ENCODE assay signal across 17 cellular contexts in the genomic region with DNA sequence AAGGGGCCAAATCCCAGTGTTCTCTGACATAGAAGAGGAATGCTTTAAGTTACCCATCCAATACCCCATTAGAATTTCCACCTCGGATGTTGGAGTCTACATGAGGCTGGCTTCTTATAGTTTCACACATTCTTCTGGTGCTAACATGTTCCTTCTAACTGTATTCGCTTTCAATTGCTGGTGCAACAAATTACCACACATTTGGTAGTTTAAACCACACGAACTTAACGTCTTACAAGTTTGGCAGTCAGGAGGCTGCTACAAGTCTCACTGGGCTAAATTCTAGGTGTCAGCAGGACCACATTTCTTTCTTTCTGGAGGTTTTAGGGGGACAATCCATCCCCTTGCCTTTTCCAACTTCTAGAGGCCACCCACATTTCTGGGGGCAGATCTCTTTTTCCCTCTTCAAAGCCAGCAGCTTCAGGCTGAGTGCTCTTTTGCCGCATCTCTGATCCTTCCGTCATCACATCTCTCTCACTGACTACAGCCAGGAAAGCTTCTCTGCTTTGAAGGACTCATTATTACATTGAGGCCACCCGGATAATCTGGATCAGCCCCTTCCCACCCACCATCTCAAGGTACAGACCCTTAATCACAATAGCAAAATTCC. TPM values are rescaled to one million over a fixed set of nuclear protein-coding genes. Genes with fewer than 3 reads are reported as not detected.
DNase-seq lines count a peak whose midpoint lies in the region; ATAC-seq and TF ChIP-seq lines count a peak whose summit lies in the region.
"Had no signal": no experiment of that assay in that cellular context is flagged by ENCODE, and none has a peak within 500 bp of the region (broad histone marks: within the 10 kb centered on the region; RNA-seq: fewer than 3 reads in every experiment).

No MANE protein-coding gene starts in this region.

- H3K4me2 ChIP-seq in IMR-90 (ENCODE audit: low read depth, low read length) (no peak overlapping the region), PC-3 (ENCODE audit: low read length) (0 out of 2 replicates have a peak overlapping the region, but pooled peaks have one; percentile 53), neural progenitor cell (no peak overlapping the region)

- peak overlapping the region; percentile 77 for H4K91ac ChIP-seq in IMR-90 (ENCODE audit: insufficient read depth, low read depth, low read length)

- H2BK120ac ChIP-seq in IMR-90 (ENCODE audit: low read depth, low read length) = peak overlapping the region; percentile 86

- BruUV-seq in Caco-2 (replicated peaks; lab: Mats Ljungman, UMichigan) (no TSS peak), IMR-90 (replicated peaks; lab: Mats Ljungman, UMichigan) (no TSS peak), PC-3 (replicated peaks; lab: Mats Ljungman, UMichigan) (no TSS peak)

- TF ChIP-seq RAD21 in IMR-90 (IDR thresholded peaks at IDR 0.05; ENCODE audit: low read length) = no peak

- H3K79me1 ChIP-seq in IMR-90 (ENCODE audit: low read depth in 1 of 2, low read length in 2 of 2) = no peaks in the 10 kb centered on the region

- H3K9me2 ChIP-seq in PC-3 (replicated peaks; ENCODE audit: low read length) = no peaks in the 10 kb centered on the region

- peak overlapping the region; percentile 49 for H4K5ac ChIP-seq in IMR-90 (ENCODE audit: low read depth, low read length)

- in situ Hi-C loops in IMR-90 (cut with MboI; ENCODE audit: low sequenced_read_pairs) = no loop called here

- CTCF ChIA-PET in Caco-2 (lab: Charles Lee) = interaction anchor here (1.0 kb wide), 1 partner anchor 82 kb away, joined by 4 read pairs; no protein-coding TSS in a partner anchor
- CTCF ChIA-PET in IMR-90 (lab: Yijun Ruan, JAX) = no interaction called here
- CTCF ChIA-PET in PC-3 (lab: Charles Lee) = no interaction called here

- DNase-seq in Caco-2 (no peak), IMR-90 (no peak), PC-3 (no peak), neural progenitor cell (ENCODE audit: low spot score) (no peak), NCI-H2029 (lab: John Stamatoyannopoulos, UW) (no peak)
- DNase-seq: ACHN; CD4-positive, CD25-positive, alpha-beta regulatory T cell; DMS53; HFFc6; NCI-H1092; NCI-H146; NCI-H510A treated with DMSO at 0.1 percent for 48 hours; NCI-H82; SIG-M5 had no signal

- H3K27me3 Mint-ChIP-seq in Caco-2 (ENCODE audit: insufficient read depth, unreplicated experiment) = no peaks in the 10 kb centered on the region
- peaks cover 2% of the 10 kb centered on the region for H3K27me3 Mint-ChIP-seq in neural progenitor cell (ENCODE audit: insufficient read depth, low read depth)

- H3K27ac Mint-ChIP-seq in Caco-2 (ENCODE audit: unreplicated experiment) = peak overlapping the region; percentile 84
- H3K27ac Mint-ChIP-seq in neural progenitor cell = no peak overlapping the region
- H3K27ac Mint-ChIP-seq: CD4-positive, CD25-positive, alpha-beta regulatory T cell; HFFc6; T-helper 1 cell treated with Interleukin-12 subunit alpha and Interleukin-12 subunit beta and Interleukin-4 antibody, amounts not matched to agents 30 μg/mL and 1 μg/mL, for 36 hours had no signal

- no peak for ATAC-seq in IMR-90 (ENCODE audit: low read depth)
- ATAC-seq in PC-3 = no peak
- no peak for ATAC-seq in HG03095 (IDR thresholded peaks at IDR 0.05; ENCODE audit: unreplicated experiment)
- no peak for ATAC-seq in GM21786 (IDR thresholded peaks at IDR 0.05; ENCODE audit: unreplicated experiment)

- H3K36me3 ChIP-seq in Caco-2 (ENCODE audit: control insufficient read depth, insufficient read depth, low read length) (no peaks in the 10 kb centered on the region), IMR-90 (ENCODE audit: control insufficient read depth, insufficient read depth, low read length) (no peaks in the 10 kb centered on the region), PC-3 (ENCODE audit: low read depth, low read length) (no peaks in the 10 kb centered on the region), neural progenitor cell (no peaks in the 10 kb centered on the region)

- H3K36me3 Mint-ChIP-seq in Caco-2 (ENCODE audit: insufficient read depth, unreplicated experiment) = peaks cover 23% of the 10 kb centered on the region
- no peaks in the 10 kb centered on the region for H3K36me3 Mint-ChIP-seq in neural progenitor cell
- H3K36me3 Mint-ChIP-seq: CD4-positive, CD25-positive, alpha-beta regulatory T cell had no signal

- H2AK5ac ChIP-seq in IMR-90 (ENCODE audit: low read depth, low read length) = peak overlapping the region; percentile 22; the same call in 1 of the 2 replicates

- peak overlapping the region; percentile 45; the same call in 1 of the 2 replicates for H3K23ac ChIP-seq in IMR-90 (ENCODE audit: low read depth, low read length)

- peak overlapping the region; percentile 90 for H2BK20ac ChIP-seq in IMR-90 (ENCODE audit: low read depth, low read length)

- H2AFZ ChIP-seq in IMR-90 (replicated peaks; ENCODE audit: low read length, poor library complexity) (no peak overlapping the region), PC-3 (ENCODE audit: low read length) (no peak overlapping the region), neural progenitor cell (replicated peaks) (peak overlapping the region; percentile 6)

- intact Hi-C loops in Caco-2 (cut with micrococcal nuclease; ENCODE audit: unreplicated experiment) = no loop called here
- intact Hi-C loops in IMR-90 (cut with micrococcal nuclease) = loop anchor here (5.0 kb wide), 1 partner anchor 75 kb away; no protein-coding TSS in a partner anchor
- intact Hi-C loops in PC-3 (cut with micrococcal nuclease) = no loop called here

- H2AK9ac ChIP-seq in IMR-90 (replicated peaks; ENCODE audit: low read depth, low read length, poor library complexity) = peak overlapping the region; percentile 45

- dilution Hi-C loops in IMR-90 (cut with HindIII; ENCODE audit: low sequenced_read_pairs, unreplicated experiment) = no loop called here

- H3K27ac ChIP-seq in IMR-90 (ENCODE audit: insufficient read depth, low read length) (no peak overlapping the region; the same call in 1 of the 2 replicates), PC-3 (ENCODE audit: low read length) (peak overlapping the region; percentile 98), neural progenitor cell (no peak overlapping the region)

- H4K20me1 ChIP-seq in IMR-90 (ENCODE audit: insufficient read depth, low read length) = no peaks in the 10 kb centered on the region
- H4K20me1 ChIP-seq in PC-3 (ENCODE audit: low read length) = no peaks in the 10 kb centered on the region
- no peaks in the 10 kb centered on the region for H4K20me1 ChIP-seq in neural progenitor cell (ENCODE audit: low read depth)

- H3K4me1 ChIP-seq in Caco-2 (peaks cover 56% of the 10 kb centered on the region), IMR-90 (ENCODE audit: control insufficient read depth, insufficient read depth, low read length) (peaks cover 19% of the 10 kb centered on the region), PC-3 (ENCODE audit: insufficient read depth, low read length) (peaks cover 49% of the 10 kb centered on the region), neural progenitor cell (peaks cover 8% of the 10 kb centered on the region)

- no CpG with 5 or more reads among the region's 7 CpGs for WGBS in IMR-90 (ENCODE audit: extremely low coverage in 2 of 2, insufficient read length in 1 of 2), 2 experiments

- H3K14ac ChIP-seq in IMR-90 (replicated peaks; ENCODE audit: low read depth, low read length) = peak overlapping the region; percentile 62

- H3K4me3 ChIP-seq in Caco-2 (ENCODE audit: low read depth, low read length) (no peak overlapping the region), IMR-90 (ENCODE audit: insufficient read depth, low read depth, low read length) (no peak overlapping the region), PC-3 (ENCODE audit: low read length) (no peak overlapping the region), neural progenitor cell (no peak overlapping the region)

- H3K9me1 ChIP-seq in IMR-90 (ENCODE audit: insufficient read depth, low read length) = peaks cover 6% of the 10 kb centered on the region

- no peak overlapping the region for H3K56ac ChIP-seq in IMR-90 (ENCODE audit: extremely low read depth, insufficient read depth, low read length)

- H4K8ac ChIP-seq in IMR-90 (ENCODE audit: low read depth in 2 of 2, low read length in 2 of 2) = peak overlapping the region; percentile 5 to 73; a peak in 1 of 4 replicates

- POLR2A ChIA-PET in Caco-2 (lab: Charles Lee) = no interaction called here
- POLR2A ChIA-PET in IMR-90 (lab: Charles Lee; ENCODE audit: unreplicated experiment) = no interaction called here
- POLR2A ChIA-PET in PC-3 (lab: Charles Lee; ENCODE audit: unreplicated experiment) = interaction anchor here (0.6 kb wide), 1 partner anchor 1700 kb away, joined by 3 read pairs; no protein-coding TSS in a partner anchor

- TF ChIP-seq POLR2A in IMR-90 (IDR thresholded peaks at IDR 0.05; ENCODE audit: low read depth, low read length) = no peak

- TF ChIP-seq CTCF in Caco-2 (IDR thresholded peaks at IDR 0.05; ENCODE audit: insufficient read depth in 1 of 2, low read depth in 1 of 2, low read length in 1 of 2, severe bottlenecking in 1 of 2, unreplicated experiment in 1 of 2) = no peak
- TF ChIP-seq CTCF in IMR-90 (conservative IDR thresholded peaks at IDR 0.05; ENCODE audit: low read depth, low read length) = no peak
- TF ChIP-seq CTCF in PC-3 (conservative IDR thresholded peaks at IDR 0.05; ENCODE audit: low read depth, low read length) = no peak
- TF ChIP-seq CTCF in neural progenitor cell (IDR thresholded peaks at IDR 0.05) = no peak

- no peaks in the 10 kb centered on the region for H3K27me3 ChIP-seq in Caco-2 (replicated peaks; ENCODE audit: control insufficient read depth, insufficient read depth, low read length)
- H3K27me3 ChIP-seq in IMR-90 (ENCODE audit: control insufficient read depth, insufficient read depth, low read length) = no peaks in the 10 kb centered on the region
- H3K27me3 ChIP-seq in PC-3 (ENCODE audit: low read length) = no peaks in the 10 kb centered on the region
- no peaks in the 10 kb centered on the region for H3K27me3 ChIP-seq in neural progenitor cell

- H3F3A ChIP-seq in PC-3 (ENCODE audit: low read length, unreplicated experiment) = peaks cover 6% of the 10 kb centered on the region
- H3F3A ChIP-seq in neural progenitor cell (ENCODE audit: low read depth) = peaks cover 5% of the 10 kb centered on the region

- H2BK15ac ChIP-seq in IMR-90 (ENCODE audit: low read depth, low read length) = peak overlapping the region; percentile 28; the same call in 2 of the 3 replicates

- H3K4me3 Mint-ChIP-seq in Caco-2 (ENCODE audit: unreplicated experiment) (no peak overlapping the region), neural progenitor cell (no peak overlapping the region)
- H3K4me3 Mint-ChIP-seq: CD4-positive, CD25-positive, alpha-beta regulatory T cell; HFFc6; T-helper 1 cell treated with Interleukin-12 subunit alpha and Interleukin-12 subunit beta and Interleukin-4 antibody, amounts not matched to agents 30 μg/mL and 1 μg/mL, for 36 hours had no signal

- peak overlapping the region; percentile 94 for H3K18ac ChIP-seq in IMR-90 (ENCODE audit: low read depth, low read length)

- H3K79me2 ChIP-seq in PC-3 (ENCODE audit: low read length) = no peaks in the 10 kb centered on the region
- no peaks in the 10 kb centered on the region for H3K79me2 ChIP-seq in neural progenitor cell (ENCODE audit: low read depth)

- H3K4me1 Mint-ChIP-seq in Caco-2 (ENCODE audit: low read depth, unreplicated experiment) (peaks cover 61% of the 10 kb centered on the region), neural progenitor cell (peaks cover 9% of the 10 kb centered on the region)

- H3K9me3 Mint-ChIP-seq in Caco-2 (ENCODE audit: unreplicated experiment) = peaks cover 16% of the 10 kb centered on the region
- H3K9me3 Mint-ChIP-seq in neural progenitor cell = no peaks in the 10 kb centered on the region
- H3K9me3 Mint-ChIP-seq: T-helper 1 cell treated with Interleukin-12 subunit alpha and Interleukin-12 subunit beta and Interleukin-4 antibody, amounts not matched to agents 30 μg/mL and 1 μg/mL, for 36 hours had no signal

- H3K9me3 ChIP-seq in Caco-2 (no peaks in the 10 kb centered on the region), IMR-90 (ENCODE audit: control insufficient read depth, insufficient read depth, low read length) (no peaks in the 10 kb centered on the region), PC-3 (ENCODE audit: low read length) (no peaks in the 10 kb centered on the region), neural progenitor cell (ENCODE audit: low read depth) (no peaks in the 10 kb centered on the region)

- peak overlapping the region; percentile 9 for H2BK5ac ChIP-seq in IMR-90 (ENCODE audit: low read depth, low read length, poor library complexity, severe bottlenecking)

- peak overlapping the region; percentile 80 for H3K4ac ChIP-seq in IMR-90 (ENCODE audit: low read depth, low read length)

- H3K9ac ChIP-seq in IMR-90 (ENCODE audit: low read depth, low read length) (no peak overlapping the region), PC-3 (ENCODE audit: low read length) (peak overlapping the region; percentile 11; the same call in 1 of the 2 replicates), neural progenitor cell (no peak overlapping the region)

RNA-seq across cellular contexts. Expression of gene MACC1, which starts 5.1 kb away (rescaled TPM):
- total RNA-seq in Caco-2 (2022) = 87.7 and 96.7 TPM in 2 replicates
- under 0.01 TPM in 2 replicates for total RNA-seq in IMR-90 (2012; rRNA removed)
- not detected in 2 replicates for polyA plus RNA-seq in IMR-90 (2012; rRNA removed)
- polyA plus RNA-seq in IMR-90 (2012; cell fraction: cytosol; rRNA removed) = not detected in 2 replicates
- polyA plus RNA-seq in IMR-90 (2012; cell fraction: nucleus; rRNA removed; ENCODE audit: low replicate concordance) = 0.01 TPM in 1 of 2 replicates, not detected in the other
- total RNA-seq in PC-3 (2014; rRNA removed) = 7.9 and 12.0 TPM in 2 replicates
- 5.7 and 7.2 TPM in 2 replicates for total RNA-seq in neural progenitor cell (ENCODE audit: low replicate concordance)
- total RNA-seq: HFFc6 had no signal
